ENCODE assay signal across 13 cellular contexts in genomic region chr3:198081421-198081844, GRCh38.
DNase-seq lines count a peak whose midpoint lies in the region; ATAC-seq and TF ChIP-seq lines count a peak whose summit lies in the region.
"Had no signal": no experiment of that assay in that cellular context is flagged by ENCODE, and none has a peak within 500 bp of the region (broad histone marks: within the 10 kb centered on the region; RNA-seq: fewer than 3 reads in every experiment).

No MANE protein-coding gene starts in this region.

- peaks cover 7% of the 10 kb centered on the region for H3K23me2 ChIP-seq in H9 (ENCODE audit: insufficient read length, low read depth, low read length, poor library complexity, severe bottlenecking)

- no CpG with 5 or more reads among the region's 33 CpGs for whole genome bisulfite sequencing in H9 (ENCODE audit: extremely low coverage, insufficient read length, low lambda C conversion rate)
- WGBS in mesendoderm (ENCODE audit: extremely low coverage, insufficient coverage, low lambda C conversion rate): no CpG with 5 or more reads among the region's 33 CpGs

- H4K8ac ChIP-seq in H9 (replicated peaks; ENCODE audit: insufficient read length, low read depth, low read length) (no peak overlapping the region), mesendoderm (ENCODE audit: low read depth, low read length) (no peak overlapping the region)

- H3K4ac ChIP-seq in H9 (ENCODE audit: low read depth, low read length): no peak overlapping the region
- H3K4ac ChIP-seq in mesendoderm (ENCODE audit: low read depth, low read length): no peak overlapping the region

- BruUV-seq in A673 (replicated peaks; lab: Mats Ljungman, UMichigan): no TSS peak

- H3K18ac ChIP-seq in H9 (ENCODE audit: insufficient read length, low read depth, low read length) (no peak overlapping the region), mesendoderm (ENCODE audit: low read length) (no peak overlapping the region)

- no peak overlapping the region for H3K27ac Mint-ChIP-seq in H9

- POLR2A ChIA-PET in A673 (lab: Charles Lee; ENCODE audit: low non-redundant PET): no interaction called here

- H3K27me3 ChIP-seq in A673 (replicated peaks; ENCODE audit: insufficient read depth, low read depth, low read length, poor library complexity) (peaks cover 10% of the 10 kb centered on the region), H9 (ENCODE audit: insufficient read depth, low read length) (peaks cover 11% of the 10 kb centered on the region), mesendoderm (ENCODE audit: insufficient read depth, low read length, poor library complexity) (peaks cover 10% of the 10 kb centered on the region)

- H4K5ac ChIP-seq in H9 (ENCODE audit: insufficient read length, low read depth, low read length) (no peak overlapping the region), mesendoderm (ENCODE audit: low read length) (no peak overlapping the region)

- no peak overlapping the region for H3T11ph ChIP-seq in H9 (ENCODE audit: low read length)

- DNase-seq in A673 (ENCODE audit: low spot score) (no peak), H9 (peak; percentile 53), coronary artery (ENCODE audit: low spot score) (no peak), mesendoderm (peak; percentile 3), kidney tubule cell (ENCODE audit: low spot score) (no peak), SK-N-DZ (ENCODE audit: low spot score) (no peak)
- no peak for DNase-seq in stimulated activated CD8-positive, alpha-beta memory T cell treated with anti-CD3 and anti-CD28 coated beads, Interleukin-4, amount 100 ng/mL, for 48 hours
- DNase-seq: brain microvascular endothelial cell, NCI-H1436 treated with DMSO at 0.1 percent for 48 hours had no signal

- peak overlapping the region; percentile 36 for H3K4me2 ChIP-seq in H9 (ENCODE audit: insufficient read depth, insufficient read length, low read length)
- H3K4me2 ChIP-seq in mesendoderm (ENCODE audit: low read length): no peak overlapping the region

- H3K23ac ChIP-seq in H9 (ENCODE audit: insufficient read length, low read depth, low read length): no peak overlapping the region
- H3K23ac ChIP-seq in mesendoderm (ENCODE audit: low read length): no peak overlapping the region

- H3K36me3 Mint-ChIP-seq in H9 (ENCODE audit: insufficient read depth in 1 of 3, low read depth in 3 of 3): no peaks in the 10 kb centered on the region
- H3K36me3 Mint-ChIP-seq: CD8-positive, alpha-beta memory T cell had no signal

- no peak overlapping the region for H2AK5ac ChIP-seq in H9 (ENCODE audit: insufficient read length, low read length)
- no peak overlapping the region for H2AK5ac ChIP-seq in mesendoderm (ENCODE audit: low read length)

- H3K79me1 ChIP-seq in H9 (ENCODE audit: insufficient read depth, low read depth, low read length, poor library complexity, severe bottlenecking) (no peaks in the 10 kb centered on the region), mesendoderm (ENCODE audit: low read length) (no peaks in the 10 kb centered on the region)

- H2BK15ac ChIP-seq in H9 (ENCODE audit: low read depth, low read length): no peak overlapping the region
- H2BK15ac ChIP-seq in mesendoderm (replicated peaks; ENCODE audit: low read depth): no peak overlapping the region

- no peak overlapping the region for H2BK12ac ChIP-seq in H9 (ENCODE audit: insufficient read length, low read depth, low read length)

- H3K9ac ChIP-seq in H9 (ENCODE audit: extremely low read depth, insufficient read length, low read length) (no peak overlapping the region), mesendoderm (ENCODE audit: low read length) (no peak overlapping the region)

- no peak overlapping the region for H3K27ac ChIP-seq in A673 (ENCODE audit: low read depth, low read length, poor library complexity, severe bottlenecking)
- H3K27ac ChIP-seq in H9 (ENCODE audit: insufficient read length, low read depth, low read length): no peak overlapping the region
- no peak overlapping the region for H3K27ac ChIP-seq in coronary artery
- H3K27ac ChIP-seq in mesendoderm (ENCODE audit: low read depth, low read length): no peak overlapping the region
- H3K27ac ChIP-seq: brain microvascular endothelial cell, psoas muscle, tibial nerve had no signal

- no peak overlapping the region for H3K14ac ChIP-seq in H9 (ENCODE audit: insufficient read depth, low read length)

- peaks cover 5% of the 10 kb centered on the region in 2 experiments for H3K9me3 Mint-ChIP-seq in H9

- H3K79me2 ChIP-seq in H9 (ENCODE audit: insufficient read depth, low read length): no peaks in the 10 kb centered on the region
- no peaks in the 10 kb centered on the region for H3K79me2 ChIP-seq in mesendoderm (ENCODE audit: control insufficient read depth, insufficient read depth, low read length)

- H3K56ac ChIP-seq in H9 (ENCODE audit: insufficient read length, low read depth, low read length): no peak overlapping the region
- H3K56ac ChIP-seq in mesendoderm (ENCODE audit: low read length): no peak overlapping the region

- ATAC-seq in HG03175 (IDR thresholded peaks at IDR 0.05; ENCODE audit: unreplicated experiment): no peak

- H3K36me3 ChIP-seq in A673 (ENCODE audit: insufficient read depth, low read length, poor library complexity, severe bottlenecking) (no peaks in the 10 kb centered on the region), mesendoderm (ENCODE audit: control insufficient read depth, insufficient read depth, low read length) (no peaks in the 10 kb centered on the region)
- H3K36me3 ChIP-seq: brain microvascular endothelial cell, tibial nerve had no signal

- H2BK20ac ChIP-seq in H9 (ENCODE audit: low read depth, low read length, poor library complexity, severe bottlenecking): no peak overlapping the region

- H4K20me1 ChIP-seq in H9 (ENCODE audit: control insufficient read depth, insufficient read depth, insufficient read length): no peaks in the 10 kb centered on the region

- H2BK5ac ChIP-seq in H9 (ENCODE audit: insufficient read length, low read length) (no peak overlapping the region), mesendoderm (ENCODE audit: low read length) (no peak overlapping the region)

- intact Hi-C loops in A673 (cut with micrococcal nuclease; ENCODE audit: unreplicated experiment): loop anchor here (10.0 kb wide), 1 partner anchor 117 kb away; the partner anchor contains the start of gene LMLN

- no peaks in the 10 kb centered on the region for H3K4me1 Mint-ChIP-seq in H9

- peak overlapping the region; percentile 80 for H3K4me3 ChIP-seq in A673 (ENCODE audit: low read depth, low read length, poor library complexity, severe bottlenecking)
- peak overlapping the region; percentile 62 for H3K4me3 ChIP-seq in coronary artery
- H3K4me3 ChIP-seq in mesendoderm (ENCODE audit: low read length): no peak overlapping the region

- CTCF ChIA-PET in A673 (lab: Charles Lee): interaction anchor here (1.3 kb wide), 1 partner anchor 9 kb away, joined by 4 read pairs; no protein-coding TSS in a partner anchor

- H2BK120ac ChIP-seq in H9 (ENCODE audit: low read depth, low read length, poor library complexity, severe bottlenecking) (no peak overlapping the region), mesendoderm (ENCODE audit: low read depth, low read length) (no peak overlapping the region)

- peak overlapping the region; percentile 44 to 68; a peak in 4 of 5 replicates for H3K4me3 Mint-ChIP-seq in H9

- no peaks in the 10 kb centered on the region for H3K9me3 ChIP-seq in A673 (ENCODE audit: low read depth, low read length, poor library complexity, severe bottlenecking)
- H3K9me3 ChIP-seq in H9 (ENCODE audit: control insufficient read depth, low read depth, low read length): no peaks in the 10 kb centered on the region
- H3K9me3 ChIP-seq: psoas muscle had no signal

- H4K91ac ChIP-seq in H9 (ENCODE audit: insufficient read length, low read depth, low read length): no peak overlapping the region

- H3K27me3 Mint-ChIP-seq in H9 (ENCODE audit: low read depth): peaks cover 86% of the 10 kb centered on the region

- H2AFZ ChIP-seq in H9 (ENCODE audit: low read length): no peak overlapping the region

- TF ChIP-seq CTCF in A673 (conservative IDR thresholded peaks at IDR 0.05; ENCODE audit: low read depth, low read length) (no peak), H9 (conservative IDR thresholded peaks at IDR 0.05) (no peak), coronary artery (IDR thresholded peaks at IDR 0.05) (no peak)

- H3K4me1 ChIP-seq in A673 (ENCODE audit: insufficient read depth, low read length, poor library complexity, severe bottlenecking) (no peaks in the 10 kb centered on the region), H9 (ENCODE audit: insufficient read depth, low read length) (no peaks in the 10 kb centered on the region), mesendoderm (ENCODE audit: control insufficient read depth, low read depth, low read length) (no peaks in the 10 kb centered on the region)

Comparison
In these comparisons a context has a peak if more than half of its experiments do, and no peak if none do; other contexts are left out.
1. DNase-seq: peak in H9 (single experiment) and mesendoderm (single experiment); none in A673 (single experiment), coronary artery (single experiment), kidney tubule cell (single experiment), SK-N-DZ (single experiment) and stimulated activated CD8-positive, alpha-beta memory T cell treated with anti-CD3 and anti-CD28 coated beads, Interleukin-4, amount 100 ng/mL, for 48 hours (single experiment).